10 cellular contexts compared by ENCODE assay signal in the genomic region with DNA sequence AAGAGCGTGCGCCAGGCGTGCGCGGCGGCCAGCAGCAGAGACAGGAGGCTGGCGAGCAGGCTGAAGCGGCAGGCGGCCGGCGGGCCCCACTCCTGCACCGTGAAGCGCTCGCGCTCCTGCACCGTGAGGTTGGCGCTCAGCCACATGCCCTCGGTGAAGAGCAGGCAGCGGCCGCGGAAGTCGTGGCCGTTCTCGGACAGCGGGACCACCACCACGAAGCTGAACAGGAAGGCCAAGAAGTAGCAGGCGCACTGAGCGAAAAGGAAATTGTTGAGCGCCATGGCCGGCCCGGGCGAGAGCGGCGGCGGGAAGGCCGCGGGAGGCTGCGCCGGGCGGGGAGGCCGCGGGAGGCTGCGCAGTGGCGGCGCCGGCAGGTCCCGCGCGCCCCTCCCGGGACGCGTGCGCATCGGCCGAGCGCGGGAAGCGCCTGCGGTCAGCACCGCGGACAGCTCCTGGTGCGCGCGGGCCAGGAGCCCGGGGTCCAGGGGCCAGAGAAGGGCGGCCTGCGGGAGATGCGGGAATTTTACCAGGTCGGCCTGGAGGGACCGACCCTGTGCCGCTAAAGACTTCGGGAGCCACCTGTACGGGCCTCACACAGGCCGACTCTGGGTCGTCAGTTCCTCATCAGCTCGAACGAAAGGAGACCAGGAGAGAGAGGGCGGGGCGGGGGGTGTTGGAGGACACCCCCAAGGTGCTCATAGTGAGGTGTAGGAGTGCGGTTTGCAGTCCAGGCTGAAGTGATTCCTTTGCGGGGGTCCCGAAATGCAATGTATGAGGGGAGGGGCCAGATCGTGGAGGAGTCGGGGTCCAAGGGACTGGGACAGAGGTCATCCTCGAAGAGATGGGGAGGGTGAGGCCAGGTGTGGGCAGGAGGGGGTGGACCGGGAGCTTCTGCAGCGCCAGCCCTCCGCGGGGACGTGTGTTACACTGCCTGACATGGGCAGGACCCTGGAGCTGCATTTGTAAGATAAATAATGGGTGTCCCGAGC. TPM values are rescaled to one million over a fixed set of nuclear protein-coding genes. Genes with fewer than 3 reads are reported as not detected.
DNase-seq lines count a peak whose midpoint lies in the region; ATAC-seq and FAIRE-seq lines count a peak whose summit lies in the region.
"Had no signal": no experiment of that assay in that cellular context is flagged by ENCODE, and none has a peak within 500 bp of the region (broad histone marks: within the 10 kb centered on the region; RNA-seq: fewer than 3 reads in every experiment).

TMEM179 (minus strand) TSS at position 312 of the 989 bp plus-strand sequence; CDS start at position 281, 31 bp downstream.

- no peaks in the 10 kb centered on the region for H3K36me3 Mint-ChIP-seq in activated T-cell treated with anti-CD3 and anti-CD28 coated beads, Interleukin-2, amount 50 U/mL, for 24 hours (ENCODE audit: low read depth)
- H3K36me3 Mint-ChIP-seq: activated naive CD4-positive, alpha-beta T cell treated with anti-CD3 and anti-CD28 coated beads, Interleukin-2, amount 50 U/mL, for 24 hours had no signal

- H3K27me3 Mint-ChIP-seq in activated T-cell treated with anti-CD3 and anti-CD28 coated beads, Interleukin-2, amount 50 U/mL, for 24 hours: peaks cover 76% of the 10 kb centered on the region

- H3K36me3 ChIP-seq in iPS-20b (ENCODE audit: insufficient read depth, low read depth, low read length): no peaks in the 10 kb centered on the region

- no peaks in the 10 kb centered on the region for H3K4me1 ChIP-seq in iPS-20b (ENCODE audit: insufficient read depth, low read length)

- no peaks in the 10 kb centered on the region for H3K9me3 ChIP-seq in iPS-20b (ENCODE audit: insufficient read depth, low read depth, low read length)

- peak; percentile 31 for DNase-seq in activated T-cell treated with anti-CD3 and anti-CD28 coated beads, Interleukin-2, amount 50 U/mL, for 24 hours
- no peak for DNase-seq in activated T-cell treated with anti-CD3 and anti-CD28 coated beads, Interleukin-2, amount 50 U/mL, for 1 hour
- DNase-seq in HTR-8/SVneo (ENCODE audit: insufficient read length, low spot score) (no peak), OCI-M1 (lab: John Stamatoyannopoulos, UW) (no peak)

- H3K4me3 ChIP-seq in iPS-20b (ENCODE audit: low read length): peak within 1 kb of the TSS; percentile 61

- no peak for FAIRE-seq in HTR-8/SVneo (lab: Jason Lieb, UNC)

- no peak within 1 kb of the TSS for H3K4me3 Mint-ChIP-seq in activated T-cell treated with anti-CD3 and anti-CD28 coated beads, Interleukin-2, amount 50 U/mL, for 24 hours
- H3K4me3 Mint-ChIP-seq: activated naive CD4-positive, alpha-beta T cell treated with anti-CD3 and anti-CD28 coated beads, Interleukin-2, amount 50 U/mL, for 24 hours had no signal

- ATAC-seq in HG03108 (IDR thresholded peaks at IDR 0.05; ENCODE audit: unreplicated experiment): no peak

- peak within 1 kb of the TSS; percentile 48 for H3K27ac ChIP-seq in angular gyrus (ENCODE audit: low read depth, low read length)
- H3K27ac ChIP-seq in iPS-20b (ENCODE audit: low read length): no peak within 1 kb of the TSS
- H3K27ac ChIP-seq in temporal lobe (ENCODE audit: low read depth, low read length): no peak within 1 kb of the TSS

- H3K9me3 Mint-ChIP-seq in activated T-cell treated with anti-CD3 and anti-CD28 coated beads, Interleukin-2, amount 50 U/mL, for 24 hours: no peaks in the 10 kb centered on the region
- H3K9me3 Mint-ChIP-seq: activated naive CD4-positive, alpha-beta T cell treated with anti-CD3 and anti-CD28 coated beads, Interleukin-2, amount 50 U/mL, for 24 hours had no signal

- peaks cover 5% of the 10 kb centered on the region for H3K4me1 Mint-ChIP-seq in activated T-cell treated with anti-CD3 and anti-CD28 coated beads, Interleukin-2, amount 50 U/mL, for 24 hours (ENCODE audit: low read depth)

- no peak within 1 kb of the TSS for H3K9ac ChIP-seq in iPS-20b (ENCODE audit: low read depth, low read length)

- H3K27ac Mint-ChIP-seq in activated T-cell treated with anti-CD3 and anti-CD28 coated beads, Interleukin-2, amount 50 U/mL, for 24 hours: no peak within 1 kb of the TSS
- H3K27ac Mint-ChIP-seq: activated naive CD4-positive, alpha-beta T cell treated with anti-CD3 and anti-CD28 coated beads, Interleukin-2, amount 50 U/mL, for 24 hours had no signal

- H3K27me3 ChIP-seq in iPS-20b (ENCODE audit: insufficient read depth, low read length): peaks cover 48% of the 10 kb centered on the region

RNA-seq across cellular contexts. Expression of gene TMEM179, which starts in this region (rescaled TPM):
- total RNA-seq in temporal lobe: 35.2 TPM
- total RNA-seq: renal cortical epithelial cell had no signal
